In genomic region chr2:16973586-16974274, GRCh38 we compare ENCODE assay signal across 1 cellular context.
A peak's percentile ranks its signal among the peaks of the same experiment; 100 is the strongest.
TF ChIP-seq lines count a peak whose summit lies in the region.

No MANE protein-coding gene starts in this region.

TF ChIP-seq in IMR-90, 13 proteins besides CTCF, POLR2A, EP300 and RAD21:
- peak; percentile 92 for TF ChIP-seq MAFK (IDR thresholded peaks at IDR 0.05; ENCODE audit: low read depth, low read length)
- TF ChIP-seq CHD1 (IDR thresholded peaks at IDR 0.05; ENCODE audit: low read depth, low read length): no peak
